1 cellular context compared by ENCODE assay signal in the genomic region with DNA sequence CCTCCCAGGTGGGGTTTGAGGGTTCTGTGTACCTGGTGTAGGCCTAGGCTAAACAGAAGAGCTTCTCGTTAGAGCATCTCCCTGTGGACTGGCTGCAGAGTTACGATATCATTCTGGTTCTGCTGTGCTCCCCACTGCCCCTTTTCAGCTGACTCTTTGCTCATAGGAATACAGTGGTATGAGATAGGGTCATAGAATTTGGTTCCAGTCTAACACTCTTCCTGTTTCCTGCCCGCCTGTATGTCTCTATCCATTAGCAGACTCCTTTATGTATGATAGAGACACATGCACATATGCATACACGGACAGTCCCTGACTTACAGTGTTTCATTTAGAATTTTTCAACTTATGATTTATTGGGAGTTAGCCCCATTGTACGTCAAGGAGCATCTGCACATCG.
TF ChIP-seq lines count a peak whose summit lies in the region.

No MANE protein-coding gene starts in this region.

TF ChIP-seq in SK-N-SH, 30 proteins besides CTCF, POLR2A, EP300 and RAD21 (continued from another document):
- TF ChIP-seq, protein P1, sequence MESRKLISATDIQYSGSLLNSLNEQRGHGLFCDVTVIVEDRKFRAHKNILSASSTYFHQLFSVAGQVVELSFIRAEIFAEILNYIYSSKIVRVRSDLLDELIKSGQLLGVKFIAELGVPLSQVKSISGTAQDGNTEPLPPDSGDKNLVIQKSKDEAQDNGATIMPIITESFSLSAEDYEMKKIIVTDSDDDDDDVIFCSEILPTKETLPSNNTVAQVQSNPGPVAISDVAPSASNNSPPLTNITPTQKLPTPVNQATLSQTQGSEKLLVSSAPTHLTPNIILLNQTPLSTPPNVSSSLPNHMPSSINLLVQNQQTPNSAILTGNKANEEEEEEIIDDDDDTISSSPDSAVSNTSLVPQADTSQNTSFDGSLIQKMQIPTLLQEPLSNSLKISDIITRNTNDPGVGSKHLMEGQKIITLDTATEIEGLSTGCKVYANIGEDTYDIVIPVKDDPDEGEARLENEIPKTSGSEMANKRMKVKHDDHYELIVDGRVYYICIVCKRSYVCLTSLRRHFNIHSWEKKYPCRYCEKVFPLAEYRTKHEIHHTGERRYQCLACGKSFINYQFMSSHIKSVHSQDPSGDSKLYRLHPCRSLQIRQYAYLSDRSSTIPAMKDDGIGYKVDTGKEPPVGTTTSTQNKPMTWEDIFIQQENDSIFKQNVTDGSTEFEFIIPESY (IDR thresholded peaks at IDR 0.05; ENCODE audit: borderline replicate concordance, low read depth), result no peak
- no peak for TF ChIP-seq REST (IDR thresholded peaks at IDR 0.05; ENCODE audit: low read depth, low read length)
- TF ChIP-seq, protein P2, sequence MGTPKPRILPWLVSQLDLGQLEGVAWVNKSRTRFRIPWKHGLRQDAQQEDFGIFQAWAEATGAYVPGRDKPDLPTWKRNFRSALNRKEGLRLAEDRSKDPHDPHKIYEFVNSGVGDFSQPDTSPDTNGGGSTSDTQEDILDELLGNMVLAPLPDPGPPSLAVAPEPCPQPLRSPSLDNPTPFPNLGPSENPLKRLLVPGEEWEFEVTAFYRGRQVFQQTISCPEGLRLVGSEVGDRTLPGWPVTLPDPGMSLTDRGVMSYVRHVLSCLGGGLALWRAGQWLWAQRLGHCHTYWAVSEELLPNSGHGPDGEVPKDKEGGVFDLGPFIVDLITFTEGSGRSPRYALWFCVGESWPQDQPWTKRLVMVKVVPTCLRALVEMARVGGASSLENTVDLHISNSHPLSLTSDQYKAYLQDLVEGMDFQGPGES (IDR thresholded peaks at IDR 0.05; ENCODE audit: low read depth, low read length), result no peak
- TF ChIP-seq, protein P3, sequence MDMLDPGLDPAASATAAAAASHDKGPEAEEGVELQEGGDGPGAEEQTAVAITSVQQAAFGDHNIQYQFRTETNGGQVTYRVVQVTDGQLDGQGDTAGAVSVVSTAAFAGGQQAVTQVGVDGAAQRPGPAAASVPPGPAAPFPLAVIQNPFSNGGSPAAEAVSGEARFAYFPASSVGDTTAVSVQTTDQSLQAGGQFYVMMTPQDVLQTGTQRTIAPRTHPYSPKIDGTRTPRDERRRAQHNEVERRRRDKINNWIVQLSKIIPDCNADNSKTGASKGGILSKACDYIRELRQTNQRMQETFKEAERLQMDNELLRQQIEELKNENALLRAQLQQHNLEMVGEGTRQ (IDR thresholded peaks at IDR 0.05; ENCODE audit: borderline replicate concordance, low read depth, low read length), result no peak
- TF ChIP-seq NRF1 (IDR thresholded peaks at IDR 0.05; ENCODE audit: low read depth, low read length), result no peak
- TF ChIP-seq, protein P4, sequence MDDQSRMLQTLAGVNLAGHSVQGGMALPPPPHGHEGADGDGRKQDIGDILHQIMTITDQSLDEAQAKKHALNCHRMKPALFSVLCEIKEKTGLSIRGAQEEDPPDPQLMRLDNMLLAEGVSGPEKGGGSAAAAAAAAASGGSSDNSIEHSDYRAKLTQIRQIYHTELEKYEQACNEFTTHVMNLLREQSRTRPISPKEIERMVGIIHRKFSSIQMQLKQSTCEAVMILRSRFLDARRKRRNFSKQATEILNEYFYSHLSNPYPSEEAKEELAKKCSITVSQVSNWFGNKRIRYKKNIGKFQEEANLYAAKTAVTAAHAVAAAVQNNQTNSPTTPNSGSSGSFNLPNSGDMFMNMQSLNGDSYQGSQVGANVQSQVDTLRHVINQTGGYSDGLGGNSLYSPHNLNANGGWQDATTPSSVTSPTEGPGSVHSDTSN (IDR thresholded peaks at IDR 0.05), result no peak
- no peak for TF ChIP-seq EZH2phosphoT487 (IDR thresholded peaks at IDR 0.05; ENCODE audit: borderline replicate concordance, low read depth)
- TF ChIP-seq FOXM1 (IDR thresholded peaks at IDR 0.05; ENCODE audit: low read depth), result no peak
- TF ChIP-seq SMC3 (IDR thresholded peaks at IDR 0.05; ENCODE audit: low read depth, low read length), result no peak
- no peak for TF ChIP-seq MEF2A (IDR thresholded peaks at IDR 0.05; ENCODE audit: borderline replicate concordance, low read depth)
- no peak for TF ChIP-seq FOSL2 (IDR thresholded peaks at IDR 0.05; ENCODE audit: borderline replicate concordance, low read depth)
